ENCODE assay signal across 8 cellular contexts in the genomic region with DNA sequence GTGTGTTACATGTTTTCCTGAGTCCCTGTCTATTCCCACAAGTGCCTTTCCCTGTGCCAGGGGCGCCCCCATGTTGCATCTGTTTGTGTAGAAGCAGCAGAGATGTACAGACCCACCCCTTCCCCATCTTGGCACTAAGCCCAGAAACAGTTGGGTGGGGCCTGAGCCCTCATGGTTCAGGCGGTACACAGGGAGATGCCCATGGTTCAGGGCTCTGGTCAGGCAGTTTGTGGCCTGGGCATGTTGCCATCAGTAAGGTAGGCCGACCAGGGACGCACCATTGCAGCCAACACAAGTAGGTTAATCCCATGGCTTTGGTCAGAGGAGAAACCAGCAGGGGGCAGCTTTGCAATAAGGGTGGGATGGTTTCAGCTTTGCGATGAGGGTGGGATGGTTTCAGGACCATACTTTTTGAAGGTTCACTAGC. TPM values are rescaled to one million over a fixed set of nuclear protein-coding genes. Genes with fewer than 3 reads are reported as not detected.
DNase-seq lines count a peak whose midpoint lies in the region; ATAC-seq and TF ChIP-seq lines count a peak whose summit lies in the region.

No MANE protein-coding gene starts in this region.

- peaks cover 31% of the 10 kb centered on the region for H3K4me1 ChIP-seq in A673 (ENCODE audit: insufficient read depth, low read length, poor library complexity, severe bottlenecking)
- H3K4me1 ChIP-seq in endodermal cell (ENCODE audit: control insufficient read depth, insufficient read depth, low read length): peaks cover 21% of the 10 kb centered on the region
- H3K4me1 ChIP-seq in thyroid gland: peaks cover 16 to 58% of the 10 kb centered on the region in 2 donors
- peaks cover 29% of the 10 kb centered on the region for H3K4me1 ChIP-seq in lower lobe of right lung

- no peak for ATAC-seq in lower lobe of right lung

- H3K36me3 Mint-ChIP-seq in endodermal cell (ENCODE audit: low read depth): no peaks in the 10 kb centered on the region

- H3K4me3 ChIP-seq in A673 (ENCODE audit: low read depth, low read length, poor library complexity, severe bottlenecking): no peak overlapping the region
- no peak overlapping the region for H3K4me3 ChIP-seq in endodermal cell (ENCODE audit: low read length)
- no peak overlapping the region for H3K4me3 ChIP-seq in thyroid gland (replicated peaks in 1 of 3)
- H3K4me3 ChIP-seq in lower lobe of right lung: no peak overlapping the region

- BruUV-seq in A673 (replicated peaks; lab: Mats Ljungman, UMichigan): no TSS peak

- TF ChIP-seq CTCF in A673 (conservative IDR thresholded peaks at IDR 0.05; ENCODE audit: low read depth, low read length): peak; percentile 28
- TF ChIP-seq CTCF in GM10248 (IDR thresholded peaks at IDR 0.05; ENCODE audit: control extremely low read depth, extremely low read depth, low read depth, missing control alignments): peak; percentile 27
- peak; percentile 60 for TF ChIP-seq CTCF in endodermal cell (conservative IDR thresholded peaks at IDR 0.05)
- TF ChIP-seq CTCF in thyroid gland (IDR thresholded peaks at IDR 0.05): no peak
- TF ChIP-seq CTCF in lower lobe of right lung (IDR thresholded peaks at IDR 0.05): no peak

- no peak for TF ChIP-seq POLR2A in thyroid gland (IDR thresholded peaks at IDR 0.05)

- H3K27me3 ChIP-seq in A673 (replicated peaks; ENCODE audit: insufficient read depth, low read depth, low read length, poor library complexity): no peaks in the 10 kb centered on the region
- peaks cover 14% of the 10 kb centered on the region for H3K27me3 ChIP-seq in endodermal cell (ENCODE audit: control insufficient read depth, insufficient read depth, low read length, poor library complexity, severe bottlenecking)
- H3K27me3 ChIP-seq in thyroid gland: no peaks in the 10 kb centered on the region
- H3K27me3 ChIP-seq in lower lobe of right lung (ENCODE audit: low read depth): peaks cover 57% of the 10 kb centered on the region

- H3K4me3 Mint-ChIP-seq in endodermal cell: no peak overlapping the region

- POLR2A ChIA-PET in A673 (lab: Charles Lee; ENCODE audit: low non-redundant PET): no interaction called here
- POLR2A ChIA-PET in GM10248 (lab: Yijun Ruan, JAX): no interaction called here

- H3K4me1 Mint-ChIP-seq in endodermal cell: peaks cover 42% of the 10 kb centered on the region

- DNase-seq in A673 (ENCODE audit: low spot score) (peak; percentile 41), GM10248 (ENCODE audit: extremely low spot score) (no peak), NCI-H748 (lab: John Stamatoyannopoulos, UW; ENCODE audit: unreplicated experiment) (peak; percentile 83), endodermal cell (peak; percentile 80), thyroid gland (peak; percentile 36 to 41), lower lobe of right lung (no peak), dedifferentiated amniotic fluid mesenchymal stem cell (ENCODE audit: extremely low spot score) (no peak)
- no peak for DNase-seq in activated CD4-positive, alpha-beta T cell treated with anti-CD3 and anti-CD28 coated beads, Interleukin-2, amount 50 U/mL, for 1 hour

- intact Hi-C loops in A673 (cut with micrococcal nuclease; ENCODE audit: unreplicated experiment) (no loop called here), thyroid gland (cut with DNase I) (loop anchor here (10.0 kb wide), 1 partner anchor 200 kb away; no protein-coding TSS in a partner anchor), lower lobe of right lung (cut with DNase I) (no loop called here)

- no peak overlapping the region for H3K27ac ChIP-seq in A673 (ENCODE audit: low read depth, low read length, poor library complexity, severe bottlenecking)
- H3K27ac ChIP-seq in endodermal cell (ENCODE audit: low read depth, low read length): no peak overlapping the region
- no peak overlapping the region for H3K27ac ChIP-seq in thyroid gland
- H3K27ac ChIP-seq in lower lobe of right lung: no peak overlapping the region

- no peak overlapping the region for H3K9ac ChIP-seq in endodermal cell (ENCODE audit: extremely low read depth, low read length, poor library complexity, severe bottlenecking)

- peaks cover 35% of the 10 kb centered on the region for H3K27me3 Mint-ChIP-seq in endodermal cell (ENCODE audit: insufficient read depth)

- CTCF ChIA-PET in A673 (lab: Charles Lee) (interaction anchor here (2.1 to 3.6 kb wide), 2 partner anchors 24 to 199 kb away, joined by 10 to 15 read pairs; no protein-coding TSS in a partner anchor), GM10248 (lab: Yijun Ruan, JAX) (interaction anchor here (1.3 to 2.5 kb wide), 4 partner anchors 12 to 199 kb away, joined by 3 to 6 read pairs (median 3); a partner anchor contains a TSS)

- WGBS in endodermal cell (ENCODE audit: insufficient coverage in 1 of 2, insufficient read length in 1 of 2), 2 experiments: 64 to 68% methylated on average over 4 to 5 of the region's 5 CpGs
- 50 to 62% methylated on average over 4 to 5 of the region's 5 CpGs for WGBS in thyroid gland, 2 donors

- H3K36me3 ChIP-seq in A673 (ENCODE audit: insufficient read depth, low read length, poor library complexity, severe bottlenecking) (no peaks in the 10 kb centered on the region), endodermal cell (ENCODE audit: control insufficient read depth, insufficient read depth, low read length) (no peaks in the 10 kb centered on the region), thyroid gland (no peaks in the 10 kb centered on the region), lower lobe of right lung (no peaks in the 10 kb centered on the region)

- no peaks in the 10 kb centered on the region for H3K9me3 Mint-ChIP-seq in endodermal cell

- H3K9me3 ChIP-seq in A673 (ENCODE audit: low read depth, low read length, poor library complexity, severe bottlenecking): no peaks in the 10 kb centered on the region
- H3K9me3 ChIP-seq in endodermal cell (ENCODE audit: control insufficient read depth, low read length): no peaks in the 10 kb centered on the region
- H3K9me3 ChIP-seq in thyroid gland: no peaks in the 10 kb centered on the region
- H3K9me3 ChIP-seq in lower lobe of right lung: no peaks in the 10 kb centered on the region

- no peak overlapping the region for H3K27ac Mint-ChIP-seq in endodermal cell

RNA-seq across cellular contexts. Expression of a gene that starts 0.9 kb away (rescaled TPM):
- total RNA-seq in A673 (2021) (5.9 and 8.6 TPM in 2 replicates), endodermal cell (10 to 100 TPM; 13.1 to 22.7 TPM), thyroid gland (10 to 100 TPM in 2 of 4 donors, 1 to 10 TPM in 2; 2.4 to 14.3 (median 9.8) TPM), lower lobe of right lung (1.1 TPM)
- 37.3 TPM for polyA plus RNA-seq in endodermal cell (2013, experiment 1 of 2)
- polyA plus RNA-seq in endodermal cell (2013, experiment 2 of 2): 34.7 TPM

RNA-seq across cellular contexts. Expression of a gene that starts 50.8 kb away (rescaled TPM):
- total RNA-seq in A673 (2021) (0.58 and 0.85 TPM in 2 replicates), endodermal cell (1 to 10 TPM; 2.0 to 3.1 TPM), thyroid gland (1 to 10 TPM in 1 of 4 donors, under 1 TPM in 2, not detected in 1; 0.22 to 1.6 (median 0.96) TPM), lower lobe of right lung (21.6 TPM)
- polyA plus RNA-seq in endodermal cell (2013, experiment 1 of 2): 1.00 TPM
- polyA plus RNA-seq in endodermal cell (2013, experiment 2 of 2): 1.4 TPM

Comparison
In these comparisons a context has a peak if more than half of its experiments do, and no peak if none do; other contexts are left out.
1. DNase-seq: peak in A673 (single experiment), NCI-H748 (single experiment), endodermal cell (single experiment) and thyroid gland (2 of 2); none in GM10248 (single experiment), lower lobe of right lung (single experiment), dedifferentiated amniotic fluid mesenchymal stem cell (single experiment) and activated CD4-positive, alpha-beta T cell treated with anti-CD3 and anti-CD28 coated beads, Interleukin-2, amount 50 U/mL, for 1 hour (single experiment).
2. CTCF ChIP-seq: peak in A673 (single experiment), GM10248 (single experiment) and endodermal cell (single experiment); none in thyroid gland (0 of 6) and lower lobe of right lung (single experiment).